ENCODE assay signal across 19 cellular contexts in the genomic region with DNA sequence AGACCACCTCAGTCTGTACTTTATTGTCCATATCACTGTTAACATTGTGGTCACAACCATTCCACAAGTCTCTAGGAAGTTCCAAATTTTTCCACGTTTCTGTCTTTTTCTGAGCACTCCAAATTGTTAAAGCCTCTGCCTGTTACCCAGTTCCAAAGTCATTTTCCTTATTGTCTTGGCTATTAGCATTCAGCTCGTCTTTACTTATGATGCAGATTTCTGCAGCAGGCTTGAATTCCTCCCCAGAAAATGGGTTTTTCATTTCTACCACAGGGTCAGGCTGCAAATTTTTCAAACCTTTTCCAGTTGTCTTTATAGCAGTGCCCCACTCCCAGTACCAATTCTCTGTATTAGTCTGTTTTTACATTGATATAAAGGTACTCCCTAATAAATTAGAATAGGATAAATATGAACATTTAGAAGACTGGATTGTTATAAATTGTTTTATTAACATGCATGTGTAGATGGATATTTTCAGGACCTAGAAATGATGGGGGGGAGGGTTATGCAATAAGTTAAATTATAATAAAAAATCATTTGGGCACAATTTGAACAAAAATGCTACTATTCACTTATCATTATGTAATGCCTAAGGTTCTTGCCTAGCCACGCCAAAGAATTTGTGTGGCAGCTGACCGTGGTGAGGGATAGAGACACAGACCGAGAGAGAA.
DNase-seq lines count a peak whose midpoint lies in the region; ATAC-seq and TF ChIP-seq lines count a peak whose summit lies in the region.
"Had no signal": no experiment of that assay in that cellular context is flagged by ENCODE, and none has a peak within 500 bp of the region (broad histone marks: within the 10 kb centered on the region; RNA-seq: fewer than 3 reads in every experiment).

No MANE protein-coding gene starts in this region.

- no peak overlapping the region for H3K4me3 ChIP-seq in aorta (ENCODE audit: low read length in 2 of 2)
- no peak overlapping the region for H3K4me3 ChIP-seq in right lobe of liver
- H3K4me3 ChIP-seq: prostate gland had no signal

- intact Hi-C loops in left ventricle myocardium superior (cut with micrococcal nuclease) (no loop called here), aorta (cut with DNase I) (no loop called here), right lobe of liver (cut with DNase I) (no loop called here), posterior cingulate gyrus (cut with DNase I) (no loop called here)

- no peak for TF ChIP-seq POLR2A in right lobe of liver (IDR thresholded peaks at IDR 0.05)

- peaks cover 67% of the 10 kb centered on the region for H3K4me1 Mint-ChIP-seq in WTC11
- H3K4me1 Mint-ChIP-seq in neural crest cell: peaks cover 21% of the 10 kb centered on the region
- H3K4me1 Mint-ChIP-seq: activated naive CD4-positive, alpha-beta T cell treated with anti-CD3 and anti-CD28 coated beads, Interleukin-2, amount 10 ng/mL, durations not matched to agents 7 days and 5 days; T-cell had no signal

- peaks cover 28% of the 10 kb centered on the region for H3K36me3 Mint-ChIP-seq in WTC11
- H3K36me3 Mint-ChIP-seq in neural crest cell (ENCODE audit: low read depth): no peaks in the 10 kb centered on the region
- H3K36me3 Mint-ChIP-seq: activated naive CD4-positive, alpha-beta T cell treated with anti-CD3 and anti-CD28 coated beads, Interleukin-2, amount 10 ng/mL, durations not matched to agents 7 days and 5 days; T-cell had no signal

- POLR2A ChIA-PET in WTC11 (lab: Charles Lee): no interaction called here

- H3K27me3 ChIP-seq in aorta (ENCODE audit: control insufficient read depth in 1 of 2, insufficient read depth in 2 of 2, low read length in 1 of 2): no peaks in the 10 kb centered on the region
- H3K27me3 ChIP-seq in right lobe of liver: no peaks in the 10 kb centered on the region
- H3K27me3 ChIP-seq: esophagus muscularis mucosa, testis had no signal

- H3K27ac Mint-ChIP-seq in WTC11 (peak overlapping the region; percentile 100), neural crest cell (ENCODE audit: unreplicated experiment) (peak overlapping the region; percentile 96)
- H3K27ac Mint-ChIP-seq: activated naive CD4-positive, alpha-beta T cell treated with anti-CD3 and anti-CD28 coated beads, Interleukin-2, amount 10 ng/mL, durations not matched to agents 7 days and 5 days; T-cell had no signal

- H3K9me3 ChIP-seq in ES-I3 (ENCODE audit: control insufficient read depth, insufficient read depth, low read length): peaks cover 9% of the 10 kb centered on the region
- no peaks in the 10 kb centered on the region for H3K9me3 ChIP-seq in aorta (ENCODE audit: control insufficient read depth, low read length)
- no peaks in the 10 kb centered on the region for H3K9me3 ChIP-seq in right lobe of liver
- H3K9me3 ChIP-seq: prostate gland, testis had no signal

- peak overlapping the region; percentile 57 for H3K4me3 Mint-ChIP-seq in WTC11
- H3K4me3 Mint-ChIP-seq in neural crest cell: peak overlapping the region; percentile 75
- H3K4me3 Mint-ChIP-seq: activated naive CD4-positive, alpha-beta T cell treated with anti-CD3 and anti-CD28 coated beads, Interleukin-2, amount 10 ng/mL, durations not matched to agents 7 days and 5 days had no signal

- H3K9ac ChIP-seq in ES-I3 (ENCODE audit: low read depth, low read length): peak overlapping the region; percentile 49

- WGBS in aorta, 2 donors: 19 to 22% methylated on average over 5 of the region's 5 CpGs
- 17% methylated on average over 5 of the region's 5 CpGs for WGBS in right lobe of liver (ENCODE audit: insufficient coverage, low coverage, low lambda C conversion rate, missing lambda C conversion rate)

- no peaks in the 10 kb centered on the region for H3K36me3 ChIP-seq in ES-I3 (ENCODE audit: insufficient read depth, low read length)
- H3K36me3 ChIP-seq in aorta (ENCODE audit: control insufficient read depth in 1 of 2, insufficient read depth in 2 of 2, low read length in 1 of 2): no peaks in the 10 kb centered on the region
- H3K36me3 ChIP-seq in right lobe of liver: no peaks in the 10 kb centered on the region
- H3K36me3 ChIP-seq: esophagus muscularis mucosa, prostate gland had no signal

- no peaks in the 10 kb centered on the region for H3K27me3 Mint-ChIP-seq in WTC11 (ENCODE audit: low read depth)
- no peaks in the 10 kb centered on the region for H3K27me3 Mint-ChIP-seq in neural crest cell (ENCODE audit: low read depth)
- H3K27me3 Mint-ChIP-seq: activated naive CD4-positive, alpha-beta T cell treated with anti-CD3 and anti-CD28 coated beads, Interleukin-2, amount 10 ng/mL, durations not matched to agents 7 days and 5 days; T-cell had no signal

- H3K27ac ChIP-seq in aorta (ENCODE audit: low read depth in 1 of 2, low read length in 2 of 2): no peak overlapping the region
- H3K27ac ChIP-seq in right lobe of liver: no peak overlapping the region
- H3K27ac ChIP-seq: esophagus muscularis mucosa, prostate gland, testis had no signal

- TF ChIP-seq CTCF in WTC11 (IDR thresholded peaks at IDR 0.05) (no peak), neural crest cell (conservative IDR thresholded peaks at IDR 0.05) (no peak), right lobe of liver (IDR thresholded peaks at IDR 0.05) (no peak)

- DNase-seq in WTC11 (ENCODE audit: low spot score): no peak
- no peak for DNase-seq in left ventricle myocardium superior
- DNase-seq in neural crest cell (ENCODE audit: low read depth, low spot score): no peak
- no peak for DNase-seq in aorta
- DNase-seq in right lobe of liver: no peak
- DNase-seq in AML-193 (lab: John Stamatoyannopoulos, UW): no peak
- DNase-seq in posterior cingulate gyrus: no peak
- DNase-seq: activated CD4-positive, CD25-positive, alpha-beta regulatory T cell; activated CD8-positive, alpha-beta memory T cell treated with anti-CD3 and anti-CD28 coated beads, Interleukin-2, amount 50 U/mL, for 4 hours; activated naive CD4-positive, alpha-beta T cell treated with anti-CD3 and anti-CD28 coated beads, Interleukin-2, amount 10 ng/mL, durations not matched to agents 7 days and 5 days; DMS79 treated with DMSO at 0.1 percent for 48 hours; hippocampal formation; NCI-H187 treated with DMSO at 0.1 percent for 48 hours; NCI-H774; T-cell had no signal

- H3K9me3 Mint-ChIP-seq in WTC11: peaks cover 26% of the 10 kb centered on the region
- no peaks in the 10 kb centered on the region for H3K9me3 Mint-ChIP-seq in neural crest cell

- ATAC-seq in WTC11: peak; percentile 65
- ATAC-seq in left ventricle myocardium superior: peak; percentile 53
- no peak for ATAC-seq in aorta (ENCODE audit: low FRiP score)
- ATAC-seq in right lobe of liver: no peak
- ATAC-seq: T-cell had no signal

- peaks cover 31% of the 10 kb centered on the region for H3K4me1 ChIP-seq in ES-I3 (ENCODE audit: insufficient read depth, low read length)
- no peaks in the 10 kb centered on the region for H3K4me1 ChIP-seq in aorta (ENCODE audit: control insufficient read depth in 1 of 2, insufficient read depth in 2 of 2, low read length in 2 of 2)
- H3K4me1 ChIP-seq in right lobe of liver: no peaks in the 10 kb centered on the region
- H3K4me1 ChIP-seq: esophagus muscularis mucosa, prostate gland, testis had no signal

- CTCF ChIA-PET in WTC11 (lab: Charles Lee): interaction anchor here (0.9 kb wide), 1 partner anchor 37 kb away, joined by 3 read pairs; no protein-coding TSS in a partner anchor

TF ChIP-seq in WTC11, 78 proteins besides CTCF, POLR2A, EP300 and RAD21 (continues in another document):
- TF ChIP-seq, protein P1, sequence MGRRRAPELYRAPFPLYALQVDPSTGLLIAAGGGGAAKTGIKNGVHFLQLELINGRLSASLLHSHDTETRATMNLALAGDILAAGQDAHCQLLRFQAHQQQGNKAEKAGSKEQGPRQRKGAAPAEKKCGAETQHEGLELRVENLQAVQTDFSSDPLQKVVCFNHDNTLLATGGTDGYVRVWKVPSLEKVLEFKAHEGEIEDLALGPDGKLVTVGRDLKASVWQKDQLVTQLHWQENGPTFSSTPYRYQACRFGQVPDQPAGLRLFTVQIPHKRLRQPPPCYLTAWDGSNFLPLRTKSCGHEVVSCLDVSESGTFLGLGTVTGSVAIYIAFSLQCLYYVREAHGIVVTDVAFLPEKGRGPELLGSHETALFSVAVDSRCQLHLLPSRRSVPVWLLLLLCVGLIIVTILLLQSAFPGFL (CRISPR knock-in tag; IDR thresholded peaks at IDR 0.05; ENCODE audit: borderline replicate concordance): no peak
- no peak for TF ChIP-seq EMX1 (CRISPR knock-in tag; IDR thresholded peaks at IDR 0.05)
- no peak for TF ChIP-seq GABPB1 (CRISPR knock-in tag; IDR thresholded peaks at IDR 0.05)
- TF ChIP-seq, protein P2, sequence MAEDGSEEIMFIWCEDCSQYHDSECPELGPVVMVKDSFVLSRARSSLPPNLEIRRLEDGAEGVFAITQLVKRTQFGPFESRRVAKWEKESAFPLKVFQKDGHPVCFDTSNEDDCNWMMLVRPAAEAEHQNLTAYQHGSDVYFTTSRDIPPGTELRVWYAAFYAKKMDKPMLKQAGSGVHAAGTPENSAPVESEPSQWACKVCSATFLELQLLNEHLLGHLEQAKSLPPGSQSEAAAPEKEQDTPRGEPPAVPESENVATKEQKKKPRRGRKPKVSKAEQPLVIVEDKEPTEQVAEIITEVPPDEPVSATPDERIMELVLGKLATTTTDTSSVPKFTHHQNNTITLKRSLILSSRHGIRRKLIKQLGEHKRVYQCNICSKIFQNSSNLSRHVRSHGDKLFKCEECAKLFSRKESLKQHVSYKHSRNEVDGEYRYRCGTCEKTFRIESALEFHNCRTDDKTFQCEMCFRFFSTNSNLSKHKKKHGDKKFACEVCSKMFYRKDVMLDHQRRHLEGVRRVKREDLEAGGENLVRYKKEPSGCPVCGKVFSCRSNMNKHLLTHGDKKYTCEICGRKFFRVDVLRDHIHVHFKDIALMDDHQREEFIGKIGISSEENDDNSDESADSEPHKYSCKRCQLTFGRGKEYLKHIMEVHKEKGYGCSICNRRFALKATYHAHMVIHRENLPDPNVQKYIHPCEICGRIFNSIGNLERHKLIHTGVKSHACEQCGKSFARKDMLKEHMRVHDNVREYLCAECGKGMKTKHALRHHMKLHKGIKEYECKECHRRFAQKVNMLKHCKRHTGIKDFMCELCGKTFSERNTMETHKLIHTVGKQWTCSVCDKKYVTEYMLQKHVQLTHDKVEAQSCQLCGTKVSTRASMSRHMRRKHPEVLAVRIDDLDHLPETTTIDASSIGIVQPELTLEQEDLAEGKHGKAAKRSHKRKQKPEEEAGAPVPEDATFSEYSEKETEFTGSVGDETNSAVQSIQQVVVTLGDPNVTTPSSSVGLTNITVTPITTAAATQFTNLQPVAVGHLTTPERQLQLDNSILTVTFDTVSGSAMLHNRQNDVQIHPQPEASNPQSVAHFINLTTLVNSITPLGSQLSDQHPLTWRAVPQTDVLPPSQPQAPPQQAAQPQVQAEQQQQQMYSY (CRISPR knock-in tag; IDR thresholded peaks at IDR 0.05): no peak

Comparison
In these comparisons a context has a peak if more than half of its experiments do, and no peak if none do; other contexts are left out.
1. ATAC-seq: peak in WTC11 (single experiment) and left ventricle myocardium superior (single experiment); none in aorta (single experiment) and right lobe of liver (0 of 4).